ENCODE assay signal across 9 cellular contexts in the genomic region with DNA sequence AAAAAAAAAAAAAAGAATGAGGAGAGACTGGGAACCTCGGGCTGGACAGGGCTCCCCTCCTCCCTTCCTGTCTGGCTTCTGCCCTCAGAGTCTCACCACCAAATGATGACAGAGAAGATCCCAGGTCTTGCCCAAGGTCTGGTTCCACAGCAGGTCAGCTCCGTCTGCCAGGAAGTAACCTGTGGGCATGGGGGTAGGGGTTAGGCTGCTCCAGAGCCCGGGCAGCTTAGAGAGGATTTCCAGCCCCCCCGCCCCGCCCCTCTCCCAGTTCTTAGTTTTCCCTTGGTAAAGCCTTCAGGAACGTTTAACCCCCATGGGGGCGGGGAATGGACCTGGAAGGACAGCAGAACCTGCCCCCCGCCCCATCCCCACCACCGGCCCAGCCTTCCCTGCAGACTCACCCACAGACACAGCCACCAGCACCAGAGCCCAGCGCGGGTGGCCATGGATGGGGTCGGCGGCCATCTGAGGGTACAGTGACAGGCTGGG. TPM values are rescaled to one million over a fixed set of nuclear protein-coding genes. Genes with fewer than 3 reads are reported as not detected.
A peak's percentile ranks its signal among the peaks of the same experiment; 100 is the strongest.
DNase-seq lines count a peak whose midpoint lies in the region; ATAC-seq and TF ChIP-seq lines count a peak whose summit lies in the region.
"Had no signal": no experiment of that assay in that cellular context is flagged by ENCODE, and none has a peak within 500 bp of the region (broad histone marks: within the 10 kb centered on the region; RNA-seq: fewer than 3 reads in every experiment).

No MANE protein-coding gene starts in this region.

- no peak overlapping the region for H2AFZ ChIP-seq in osteoblast (ENCODE audit: low read length)

- no peak for DNase-seq in CD8-positive, alpha-beta memory T cell
- DNase-seq in fibroblast of villous mesenchyme (ENCODE audit: low read depth): peak; percentile 63
- peak; percentile 91 for DNase-seq in osteoblast (ENCODE audit: insufficient read length, low spot score, missing footprints)
- DNase-seq in activated gamma-delta T cell treated with Interleukin-2 at 50 U/mL for 16 hours: no peak
- DNase-seq in stimulated activated CD4-positive, alpha-beta T cell treated with anti-CD3 and anti-CD28 coated beads, Interleukin-1b, Interleukin-23, amount 100 ng/mL, for 48 hours: no peak

- H3K36me3 ChIP-seq in CD8-positive, alpha-beta memory T cell (ENCODE audit: insufficient read depth, low read length): no peaks in the 10 kb centered on the region
- peaks cover 30% of the 10 kb centered on the region for H3K36me3 ChIP-seq in osteoblast (ENCODE audit: insufficient read depth, low read length)

- H3K4me1 Mint-ChIP-seq in CD8-positive, alpha-beta memory T cell: peaks cover 16 to 28% (median 25%) of the 10 kb centered on the region in 3 donors

- H3K9me3 ChIP-seq in CD8-positive, alpha-beta memory T cell (ENCODE audit: low read length): no peaks in the 10 kb centered on the region
- H3K9me3 ChIP-seq in osteoblast (ENCODE audit: low read depth, low read length): no peaks in the 10 kb centered on the region

- H3K36me3 Mint-ChIP-seq in CD8-positive, alpha-beta memory T cell: peaks cover 0 to 14% (median 5%) of the 10 kb centered on the region in 3 donors

- no peak overlapping the region for H3K4me3 ChIP-seq in CD8-positive, alpha-beta memory T cell (ENCODE audit: low read length)
- H3K4me3 ChIP-seq in fibroblast of villous mesenchyme (ENCODE audit: low read depth, low read length) (peak overlapping the region; percentile 68), osteoblast (ENCODE audit: insufficient read depth, low read length) (peak overlapping the region; percentile 73)

- H3K27me3 ChIP-seq in CD8-positive, alpha-beta memory T cell (ENCODE audit: insufficient read depth, low read length, poor library complexity, severe bottlenecking): peaks cover 2% of the 10 kb centered on the region
- no peaks in the 10 kb centered on the region for H3K27me3 ChIP-seq in osteoblast (ENCODE audit: insufficient read depth, low read length)

- H3K27ac ChIP-seq in CD8-positive, alpha-beta memory T cell (ENCODE audit: low read depth, low read length): no peak overlapping the region
- H3K27ac ChIP-seq in osteoblast (ENCODE audit: low read depth, low read length): no peak overlapping the region
- H3K27ac ChIP-seq: KMS-11 had no signal

- peak; percentile 3 for ATAC-seq in SK-N-SH treated with all-trans-retinoic acid at 6 μM for 48 hours
- no peak for ATAC-seq in GM19452 (IDR thresholded peaks at IDR 0.05; ENCODE audit: unreplicated experiment)
- ATAC-seq in GM18520 (IDR thresholded peaks at IDR 0.05; ENCODE audit: unreplicated experiment): no peak

- peaks cover 19 to 25% of the 10 kb centered on the region in 2 donors for H3K27me3 Mint-ChIP-seq in CD8-positive, alpha-beta memory T cell

- no peak overlapping the region for H3K4me2 ChIP-seq in osteoblast (ENCODE audit: insufficient read depth, low read length)
- H3K4me2 ChIP-seq: KMS-11 had no signal

- H3K4me3 Mint-ChIP-seq in CD8-positive, alpha-beta memory T cell: peak overlapping the region in 5 of 7 donors; percentile 37 to 80 (median 59)

- H3K27ac Mint-ChIP-seq in CD8-positive, alpha-beta memory T cell: peak overlapping the region in 1 of 8 donors; percentile 42

- POLR2A ChIA-PET in CD8-positive, alpha-beta memory T cell (lab: Charles Lee): interaction anchor here (0.7 to 1.0 kb wide), 2 partner anchors 25 to 151 kb away, joined by 4 to 11 read pairs; no protein-coding TSS in a partner anchor

- H4K20me1 ChIP-seq in osteoblast (ENCODE audit: insufficient read depth, low read length): peaks cover 44% of the 10 kb centered on the region

- peaks cover 29% of the 10 kb centered on the region for H3K79me2 ChIP-seq in osteoblast (ENCODE audit: insufficient read depth, low read length)

- H3K4me1 ChIP-seq in CD8-positive, alpha-beta memory T cell (ENCODE audit: insufficient read depth, low read length): peaks cover 5% of the 10 kb centered on the region
- H3K4me1 ChIP-seq in osteoblast (ENCODE audit: insufficient read depth, low read length): peaks cover 40% of the 10 kb centered on the region

- H3K9me3 Mint-ChIP-seq in CD8-positive, alpha-beta memory T cell: no peaks in the 10 kb centered on the region

- TF ChIP-seq CTCF in fibroblast of villous mesenchyme (IDR thresholded peaks at IDR 0.05; ENCODE audit: insufficient read depth, low read depth, low read length) (no peak), osteoblast (IDR thresholded peaks at IDR 0.05; ENCODE audit: extremely low read depth, low read depth, low read length) (no peak)

- CTCF ChIA-PET in CD8-positive, alpha-beta memory T cell (lab: Charles Lee): interaction anchor here (0.6 to 0.7 kb wide), 2 partner anchors 10 to 42 kb away, joined by 3 to 6 read pairs; no protein-coding TSS in a partner anchor

TF ChIP-seq in SK-N-SH treated with all-trans-retinoic acid at 6 μM for 48 hours, 23 proteins besides CTCF, POLR2A, EP300 and RAD21 (continues in another document):
- TF ChIP-seq TSHZ2 (CRISPR knock-in tag; IDR thresholded peaks at IDR 0.05) (no peak), CREB5 (CRISPR knock-in tag; IDR thresholded peaks at IDR 0.05; ENCODE audit: low read depth) (no peak), TCF4 (CRISPR knock-in tag; IDR thresholded peaks at IDR 0.05; ENCODE audit: borderline replicate concordance) (no peak), ZNF70 (CRISPR knock-in tag; IDR thresholded peaks at IDR 0.05) (no peak), SNAI2 (CRISPR knock-in tag; IDR thresholded peaks at IDR 0.05) (no peak), PPARA (CRISPR knock-in tag; IDR thresholded peaks at IDR 0.05; ENCODE audit: borderline replicate concordance) (no peak), ZFP3 (CRISPR knock-in tag; IDR thresholded peaks at IDR 0.05) (no peak)
- TF ChIP-seq, protein P1, sequence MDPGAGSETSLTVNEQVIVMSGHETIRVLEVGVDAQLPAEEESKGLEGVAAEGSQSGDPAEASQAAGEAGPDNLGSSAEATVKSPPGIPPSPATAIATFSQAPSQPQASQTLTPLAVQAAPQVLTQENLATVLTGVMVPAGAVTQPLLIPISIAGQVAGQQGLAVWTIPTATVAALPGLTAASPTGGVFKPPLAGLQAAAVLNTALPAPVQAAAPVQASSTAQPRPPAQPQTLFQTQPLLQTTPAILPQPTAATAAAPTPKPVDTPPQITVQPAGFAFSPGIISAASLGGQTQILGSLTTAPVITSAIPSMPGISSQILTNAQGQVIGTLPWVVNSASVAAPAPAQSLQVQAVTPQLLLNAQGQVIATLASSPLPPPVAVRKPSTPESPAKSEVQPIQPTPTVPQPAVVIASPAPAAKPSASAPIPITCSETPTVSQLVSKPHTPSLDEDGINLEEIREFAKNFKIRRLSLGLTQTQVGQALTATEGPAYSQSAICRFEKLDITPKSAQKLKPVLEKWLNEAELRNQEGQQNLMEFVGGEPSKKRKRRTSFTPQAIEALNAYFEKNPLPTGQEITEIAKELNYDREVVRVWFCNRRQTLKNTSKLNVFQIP (CRISPR knock-in tag; IDR thresholded peaks at IDR 0.05; ENCODE audit: borderline replicate concordance, low read depth): no peak

RNA-seq across cellular contexts. Expression of gene TLCD2, which starts 0.7 kb away (rescaled TPM):
- total RNA-seq in CD8-positive, alpha-beta memory T cell: under 1 TPM; 0.09 to 0.22 TPM
- polyA plus RNA-seq in CD8-positive, alpha-beta memory T cell: 0.32 TPM
- 3.5 and 3.9 TPM in 2 replicates for total RNA-seq in fibroblast of villous mesenchyme
- total RNA-seq in osteoblast: 4.7 TPM in 2 replicates

RNA-seq across cellular contexts. Expression of gene WDR81, which starts 15.1 kb away (rescaled TPM):
- 10 to 100 TPM; 21.1 to 23.7 TPM for total RNA-seq in CD8-positive, alpha-beta memory T cell
- 20.4 TPM for polyA plus RNA-seq in CD8-positive, alpha-beta memory T cell
- total RNA-seq in fibroblast of villous mesenchyme (26.8 and 34.5 TPM in 2 replicates), osteoblast (47.7 and 47.8 TPM in 2 replicates)

RNA-seq across cellular contexts. Expression of gene PRPF8, which starts 24.8 kb away (rescaled TPM):
- 100 to 1,000 TPM; 430 to 447 TPM for total RNA-seq in CD8-positive, alpha-beta memory T cell
- polyA plus RNA-seq in CD8-positive, alpha-beta memory T cell: 209 TPM
- total RNA-seq in fibroblast of villous mesenchyme (107 and 117 TPM in 2 replicates), osteoblast (107 and 111 TPM in 2 replicates)

RNA-seq across cellular contexts. Expression of gene SERPINF2, which starts 33.2 kb away (rescaled TPM):
- total RNA-seq in CD8-positive, alpha-beta memory T cell: under 1 TPM; 0.13 to 0.33 TPM
- polyA plus RNA-seq in CD8-positive, alpha-beta memory T cell: not detected
- total RNA-seq in fibroblast of villous mesenchyme (0.43 TPM in 1 of 2 replicates, not detected in the other), osteoblast (under 0.01 TPM in 1 of 2 replicates, not detected in the other)

RNA-seq across cellular contexts. Expression of gene SERPINF1, which starts 52.4 kb away (rescaled TPM):
- total RNA-seq in CD8-positive, alpha-beta memory T cell: 1 to 10 TPM; 1.2 to 2.1 TPM
- polyA plus RNA-seq in CD8-positive, alpha-beta memory T cell: 2.4 TPM
- total RNA-seq in fibroblast of villous mesenchyme (51.0 and 108 TPM in 2 replicates), osteoblast (309 and 314 TPM in 2 replicates)

Comparison
In these comparisons a context has a peak if more than half of its experiments do, and no peak if none do; other contexts are left out.
1. DNase-seq: peak in fibroblast of villous mesenchyme (single experiment) and osteoblast (single experiment); none in CD8-positive, alpha-beta memory T cell (0 of 5), activated gamma-delta T cell treated with Interleukin-2 at 50 U/mL for 16 hours (single experiment) and stimulated activated CD4-positive, alpha-beta T cell treated with anti-CD3 and anti-CD28 coated beads, Interleukin-1b, Interleukin-23, amount 100 ng/mL, for 48 hours (single experiment).